In genomic region chr12:88375960-88376305, GRCh38 we compare ENCODE assay signal across 24 cellular contexts.
DNase-seq lines count a peak whose midpoint lies in the region; ATAC-seq, FAIRE-seq and TF ChIP-seq lines count a peak whose summit lies in the region.
"Had no signal": no experiment of that assay in that cellular context is flagged by ENCODE, and none has a peak within 500 bp of the region (broad histone marks: within the 10 kb centered on the region; RNA-seq: fewer than 3 reads in every experiment).

No MANE protein-coding gene starts in this region.

- no peak for FAIRE-seq in kidney (lab: Jason Lieb, UNC)
- FAIRE-seq: GM12892, GM19239 had no signal

- no peaks in the 10 kb centered on the region for H3K9me3 Mint-ChIP-seq in stimulated activated effector memory CD8-positive, alpha-beta T cell treated with anti-CD3 and anti-CD28 coated beads, Interleukin-12 subunit alpha, Interleukin-12 subunit beta, amount 100 ng/mL, for 72 hours
- H3K9me3 Mint-ChIP-seq: CD8-positive, alpha-beta memory T cell had no signal

- H3K27ac Mint-ChIP-seq in stimulated activated effector memory CD8-positive, alpha-beta T cell treated with anti-CD3 and anti-CD28 coated beads, Interleukin-12 subunit alpha, Interleukin-12 subunit beta, amount 100 ng/mL, for 72 hours: no peak overlapping the region
- H3K27ac Mint-ChIP-seq: CD8-positive, alpha-beta memory T cell had no signal

- H3K4me1 ChIP-seq in kidney (ENCODE audit: control insufficient read depth in 1 of 2, insufficient read depth in 1 of 2, low read depth in 1 of 2, low read length in 2 of 2): no peaks in the 10 kb centered on the region

- TF ChIP-seq CTCF in epithelial cell of esophagus (IDR thresholded peaks at IDR 0.05; ENCODE audit: insufficient read depth, low read depth, low read length, missing control alignments): no peak
- no peak for TF ChIP-seq CTCF in kidney (IDR thresholded peaks at IDR 0.05; ENCODE audit: borderline replicate concordance, extremely low read depth, insufficient read depth)

- no peak overlapping the region for H3K9ac ChIP-seq in kidney (ENCODE audit: low read length in 2 of 2)

- intact Hi-C loops in kidney (cut with DNase I): no loop called here
- intact Hi-C loops in Right ventricle myocardium inferior (cut with DNase I): no loop called here

- no peak overlapping the region for H3K4me3 ChIP-seq in epithelial cell of esophagus (ENCODE audit: low read length)
- no peak overlapping the region for H3K4me3 ChIP-seq in kidney (ENCODE audit: low read length in 2 of 2)

- H3K9me3 ChIP-seq in kidney (ENCODE audit: control insufficient read depth in 1 of 2, low read length in 2 of 2): no peaks in the 10 kb centered on the region

- no peak overlapping the region for H3K27ac ChIP-seq in kidney (ENCODE audit: low read depth in 2 of 2, low read length in 2 of 2)

- no peaks in the 10 kb centered on the region for H3K4me1 Mint-ChIP-seq in stimulated activated effector memory CD8-positive, alpha-beta T cell treated with anti-CD3 and anti-CD28 coated beads, Interleukin-12 subunit alpha, Interleukin-12 subunit beta, amount 100 ng/mL, for 72 hours
- H3K4me1 Mint-ChIP-seq: CD8-positive, alpha-beta memory T cell had no signal

- peak; percentile 26 for ATAC-seq in stimulated activated effector memory CD8-positive, alpha-beta T cell treated with anti-CD3 and anti-CD28 coated beads, Interleukin-12 subunit alpha, Interleukin-12 subunit beta, amount 100 ng/mL, for 72 hours
- no peak for ATAC-seq in GM21723 (IDR thresholded peaks at IDR 0.05; ENCODE audit: unreplicated experiment)
- no peak for ATAC-seq in Right ventricle myocardium inferior
- ATAC-seq: HCT116 had no signal

- no peaks in the 10 kb centered on the region for H3K36me3 ChIP-seq in kidney (ENCODE audit: control insufficient read depth in 1 of 2, insufficient read depth in 2 of 2, low read length in 2 of 2)

- no peaks in the 10 kb centered on the region for H3K36me3 Mint-ChIP-seq in stimulated activated effector memory CD8-positive, alpha-beta T cell treated with anti-CD3 and anti-CD28 coated beads, Interleukin-12 subunit alpha, Interleukin-12 subunit beta, amount 100 ng/mL, for 72 hours
- H3K36me3 Mint-ChIP-seq: CD8-positive, alpha-beta memory T cell had no signal

- DNase-seq in UCSD-AML1 (lab: John Stamatoyannopoulos, UW; ENCODE audit: unreplicated experiment) (peak; percentile 7), epithelial cell of esophagus (ENCODE audit: low read depth) (peak; percentile 90), kidney (peak; percentile 29), Right ventricle myocardium inferior (ENCODE audit: missing footprints) (no peak), nucleus accumbens (lab: John Stamatoyannopoulos, UW) (no peak)
- DNase-seq in stimulated activated effector memory CD8-positive, alpha-beta T cell treated with anti-CD3 and anti-CD28 coated beads, Interleukin-12 subunit alpha, Interleukin-12 subunit beta, amount 100 ng/mL, for 72 hours (ENCODE audit: low spot score in 2 of 2): no peak
- DNase-seq: C1 segment of cervical spinal cord; CD8-positive, alpha-beta memory T cell; DMS 273 treated with DMSO at 0.1 percent for 48 hours; DMS79; EL; GDM1; NCI-H1105; NCI-H146; NCI-H1930; NCI-H2107; NCI-H446; NCI-H524 treated with DMSO at 0.1 percent for 48 hours; NCI-H774; SHP77 had no signal

- no peak overlapping the region for H3K4me3 Mint-ChIP-seq in stimulated activated effector memory CD8-positive, alpha-beta T cell treated with anti-CD3 and anti-CD28 coated beads, Interleukin-12 subunit alpha, Interleukin-12 subunit beta, amount 100 ng/mL, for 72 hours
- H3K4me3 Mint-ChIP-seq: CD8-positive, alpha-beta memory T cell had no signal

Comparison
In these comparisons a context has a peak if more than half of its experiments do, and no peak if none do; other contexts are left out.
1. DNase-seq: peak in UCSD-AML1 (single experiment), epithelial cell of esophagus (single experiment) and kidney (single experiment); none in stimulated activated effector memory CD8-positive, alpha-beta T cell treated with anti-CD3 and anti-CD28 coated beads, Interleukin-12 subunit alpha, Interleukin-12 subunit beta, amount 100 ng/mL, for 72 hours (0 of 2), Right ventricle myocardium inferior (single experiment) and nucleus accumbens (0 of 56).